37 cellular contexts compared by ENCODE assay signal in the genomic region with DNA sequence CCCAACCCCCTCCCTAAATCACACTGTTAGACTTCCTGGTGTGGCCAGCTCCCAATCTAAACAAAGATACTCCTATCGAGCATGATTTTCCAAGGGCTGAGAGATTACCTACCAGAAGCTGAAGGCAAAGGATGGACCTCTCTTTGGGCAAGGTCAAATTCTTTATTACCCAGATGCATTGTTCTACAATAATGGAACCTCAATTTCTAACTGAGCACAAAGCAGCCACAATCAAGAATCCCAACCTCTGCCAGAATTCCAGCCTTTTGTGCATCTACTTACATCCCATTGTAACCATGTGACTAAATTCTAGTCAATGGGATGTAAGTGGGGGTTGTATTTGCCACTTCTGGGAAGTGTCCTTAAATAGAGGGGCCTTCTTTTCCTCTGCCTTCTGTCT.
"Had no signal": no experiment of that assay in that cellular context is flagged by ENCODE, and none has a peak within 500 bp of the region (broad histone marks: within the 10 kb centered on the region; RNA-seq: fewer than 3 reads in every experiment).

No MANE protein-coding gene starts in this region.

- H3K27me3 ChIP-seq: adrenal gland, body of pancreas, brain microvascular endothelial cell, breast epithelium had no signal

- DNase-seq: activated B cell treated with CpG ODN at 0.5 μM for 24 hours; activated CD4-positive, alpha-beta T cell treated with anti-CD3 and anti-CD28 coated beads for 4 hours; activated CD4-positive, alpha-beta T cell treated with anti-CD3 and anti-CD28 coated beads, Interleukin-2, amount 10 ng/mL, durations not matched to agents 24 days and 14 days; activated CD4-positive, alpha-beta T cell treated with anti-CD3 and anti-CD28 coated beads, Interleukin-2, amount 50 U/mL, for 1 hour; activated CD4-positive, alpha-beta T cell treated with anti-CD3 and anti-CD28 coated beads, Interleukin-2, amount 50 U/mL, for 4 hours; activated CD4-positive, CD25-positive, alpha-beta regulatory T cell treated with anti-CD3 and anti-CD28 coated beads, Interleukin-2, amount 50 U/mL, for 72 hours; activated CD8-positive, alpha-beta memory T cell treated with anti-CD3 and anti-CD28 coated beads, Interleukin-2, amount 50 U/mL, for 4 hours; activated CD8-positive, alpha-beta T cell treated with anti-CD3 and anti-CD28 coated beads for 36 hours; activated effector memory CD4-positive, alpha-beta T cell treated with anti-CD3 and anti-CD28 coated beads, Interleukin-2, amount 50 U/mL, for 16 hours; activated gamma-delta T cell treated with Interleukin-2 at 50 U/mL for 16 hours; activated naive CD4-positive, alpha-beta T cell; activated naive CD4-positive, alpha-beta T cell treated with anti-CD3 and anti-CD28 coated beads for 36 hours; activated naive CD4-positive, alpha-beta T cell treated with anti-CD3 and anti-CD28 coated beads, Interleukin-2, amount 50 U/mL, for 16 hours; activated naive CD8-positive, alpha-beta T cell treated with anti-CD3 and anti-CD28 coated beads for 36 hours; activated T-cell treated with anti-CD3 and anti-CD28 coated beads for 4 hours; activated T-cell treated with anti-CD3 and anti-CD28 coated beads, Interleukin-2, amount 50 U/mL, for 1 hour; activated T-cell treated with anti-CD3 and anti-CD28 coated beads, Interleukin-2, amount 50 U/mL, for 4 hours; activated T-cell treated with anti-CD3 and anti-CD28 coated beads, Interleukin-2, amount 50 U/mL, for 72 hours; adrenal gland; amniotic stem cell; aorta; body of pancreas; brain microvascular endothelial cell; central memory CD4-positive, alpha-beta T cell; T-helper 1 cell; T-helper 2 cell; T-helper 9 cell had no signal

- H3K27ac ChIP-seq: adrenal gland, body of pancreas, brain microvascular endothelial cell, breast epithelium, VCaP had no signal

- FAIRE-seq: astrocyte, TTC549 had no signal

- H3K27ac Mint-ChIP-seq: activated B cell treated with CpG ODN at 0.5 μM for 24 hours; activated CD4-positive, alpha-beta memory T cell treated with anti-CD3 and anti-CD28 coated beads for 36 hours; activated CD4-positive, alpha-beta T cell treated with anti-CD3 and anti-CD28 coated beads, Interleukin-2, amount 10 ng/mL, durations not matched to agents 24 days and 14 days; activated CD8-positive, alpha-beta T cell treated with anti-CD3 and anti-CD28 coated beads for 36 hours; activated naive CD4-positive, alpha-beta T cell treated with anti-CD3 and anti-CD28 coated beads for 36 hours; activated naive CD4-positive, alpha-beta T cell treated with anti-CD3 and anti-CD28 coated beads, Interleukin-2, amount 50 U/mL, for 72 hours; activated naive CD8-positive, alpha-beta T cell treated with anti-CD3 and anti-CD28 coated beads for 36 hours; activated T-cell treated with anti-CD3 and anti-CD28 coated beads, Interleukin-2, amount 50 U/mL, for 72 hours; activated T-helper 1 cell treated with anti-CD3 and anti-CD28 coated beads, Interleukin-12 subunit alpha, Interleukin-12 subunit beta, Interleukin-2, Interleukin-4 antibody, amounts not matched to agents 30 ng/mL and 10 ng/mL and 1 ng/mL, durations not matched to agents 14 hours and 24 hours and 36 hours; activated T-helper 17 cell treated with anti-CD3 and anti-CD28 coated beads, Interleukin-2, amount 50 U/mL, for 72 hours; T-helper 1 cell treated with Interleukin-12 subunit alpha and Interleukin-12 subunit beta and Interleukin-4 antibody, amounts not matched to agents 30 μg/mL and 1 μg/mL, for 36 hours; T-helper 2 cell treated with Interferon-gamma antibody and Interleukin-4, amounts not matched to agents 5 μg/mL and 100 μg/mL, for 36 hours had no signal

- H3K9me3 Mint-ChIP-seq: activated B cell treated with CpG ODN at 0.5 μM for 24 hours; activated CD4-positive, alpha-beta memory T cell treated with anti-CD3 and anti-CD28 coated beads for 36 hours; activated CD4-positive, alpha-beta T cell treated with anti-CD3 and anti-CD28 coated beads, Interleukin-2, amount 10 ng/mL, durations not matched to agents 24 days and 14 days; activated CD8-positive, alpha-beta T cell treated with anti-CD3 and anti-CD28 coated beads for 36 hours; activated naive CD4-positive, alpha-beta T cell treated with anti-CD3 and anti-CD28 coated beads for 36 hours; activated naive CD4-positive, alpha-beta T cell treated with anti-CD3 and anti-CD28 coated beads, Interleukin-2, amount 50 U/mL, for 72 hours; activated naive CD8-positive, alpha-beta T cell treated with anti-CD3 and anti-CD28 coated beads for 36 hours; activated T-cell treated with anti-CD3 and anti-CD28 coated beads, Interleukin-2, amount 50 U/mL, for 4 hours; activated T-cell treated with anti-CD3 and anti-CD28 coated beads, Interleukin-2, amount 50 U/mL, for 72 hours; activated T-helper 1 cell treated with anti-CD3 and anti-CD28 coated beads, Interleukin-12 subunit alpha, Interleukin-12 subunit beta, Interleukin-2, Interleukin-4 antibody, amounts not matched to agents 30 ng/mL and 10 ng/mL and 1 ng/mL, durations not matched to agents 14 hours and 24 hours and 36 hours; activated T-helper 17 cell treated with anti-CD3 and anti-CD28 coated beads, Interleukin-2, amount 50 U/mL, for 72 hours; T-helper 1 cell treated with Interleukin-12 subunit alpha and Interleukin-12 subunit beta and Interleukin-4 antibody, amounts not matched to agents 30 μg/mL and 1 μg/mL, for 36 hours; T-helper 2 cell treated with Interferon-gamma antibody and Interleukin-4, amounts not matched to agents 5 μg/mL and 100 μg/mL, for 36 hours had no signal

- H3K36me3 Mint-ChIP-seq: activated CD4-positive, alpha-beta memory T cell treated with anti-CD3 and anti-CD28 coated beads for 36 hours; activated naive CD4-positive, alpha-beta T cell treated with anti-CD3 and anti-CD28 coated beads, Interleukin-2, amount 50 U/mL, for 72 hours; activated naive CD8-positive, alpha-beta T cell treated with anti-CD3 and anti-CD28 coated beads for 36 hours had no signal

- H3K4me3 Mint-ChIP-seq: activated B cell treated with CpG ODN at 0.5 μM for 24 hours; activated CD4-positive, alpha-beta memory T cell treated with anti-CD3 and anti-CD28 coated beads for 36 hours; activated CD4-positive, alpha-beta T cell treated with anti-CD3 and anti-CD28 coated beads, Interleukin-2, amount 10 ng/mL, durations not matched to agents 24 days and 14 days; activated CD8-positive, alpha-beta T cell treated with anti-CD3 and anti-CD28 coated beads for 36 hours; activated naive CD4-positive, alpha-beta T cell treated with anti-CD3 and anti-CD28 coated beads for 36 hours; activated naive CD8-positive, alpha-beta T cell treated with anti-CD3 and anti-CD28 coated beads for 36 hours; activated T-cell treated with anti-CD3 and anti-CD28 coated beads, Interleukin-2, amount 50 U/mL, for 4 hours; activated T-cell treated with anti-CD3 and anti-CD28 coated beads, Interleukin-2, amount 50 U/mL, for 72 hours; activated T-helper 1 cell treated with anti-CD3 and anti-CD28 coated beads, Interleukin-12 subunit alpha, Interleukin-12 subunit beta, Interleukin-2, Interleukin-4 antibody, amounts not matched to agents 30 ng/mL and 10 ng/mL and 1 ng/mL, durations not matched to agents 14 hours and 24 hours and 36 hours; activated T-helper 17 cell treated with anti-CD3 and anti-CD28 coated beads, Interleukin-2, amount 50 U/mL, for 72 hours; T-helper 1 cell treated with Interleukin-12 subunit alpha and Interleukin-12 subunit beta and Interleukin-4 antibody, amounts not matched to agents 30 μg/mL and 1 μg/mL, for 36 hours; T-helper 2 cell treated with Interferon-gamma antibody and Interleukin-4, amounts not matched to agents 5 μg/mL and 100 μg/mL, for 36 hours had no signal

- H3K27me3 Mint-ChIP-seq: activated naive CD8-positive, alpha-beta T cell treated with anti-CD3 and anti-CD28 coated beads for 36 hours had no signal

- H3K36me3 ChIP-seq: adrenal gland, brain microvascular endothelial cell, breast epithelium had no signal

- ATAC-seq: activated CD8-positive, alpha-beta T cell treated with anti-CD3 and anti-CD28 coated beads for 36 hours; activated naive CD4-positive, alpha-beta T cell treated with anti-CD3 and anti-CD28 coated beads, Interleukin-2, amount 50 U/mL, for 72 hours; activated T-cell treated with anti-CD3 and anti-CD28 coated beads, Interleukin-2, amount 50 U/mL, for 4 hours; activated T-helper 17 cell treated with anti-CD3 and anti-CD28 coated beads, Interleukin-2, amount 50 U/mL, for 72 hours; body of pancreas had no signal

- H3K9me3 ChIP-seq: adrenal gland, body of pancreas, breast epithelium had no signal

- H3K4me3 ChIP-seq: adrenal gland, body of pancreas, breast epithelium had no signal

- H3K4me1 Mint-ChIP-seq: activated B cell treated with CpG ODN at 0.5 μM for 24 hours; activated CD4-positive, alpha-beta T cell treated with anti-CD3 and anti-CD28 coated beads, Interleukin-2, amount 10 ng/mL, durations not matched to agents 24 days and 14 days; activated naive CD8-positive, alpha-beta T cell treated with anti-CD3 and anti-CD28 coated beads for 36 hours; activated T-helper 17 cell treated with anti-CD3 and anti-CD28 coated beads, Interleukin-2, amount 50 U/mL, for 72 hours had no signal

- H3K4me1 ChIP-seq: body of pancreas, breast epithelium had no signal
